ENCODE assay signal across 19 cellular contexts in genomic region chr10:36038316-36038715, GRCh38.
A peak's percentile ranks its signal among the peaks of the same experiment; 100 is the strongest.
DNase-seq lines count a peak whose midpoint lies in the region; ATAC-seq and TF ChIP-seq lines count a peak whose summit lies in the region.
"Had no signal": no experiment of that assay in that cellular context is flagged by ENCODE, and none has a peak within 500 bp of the region (broad histone marks: within the 10 kb centered on the region; RNA-seq: fewer than 3 reads in every experiment).

No MANE protein-coding gene starts in this region.

- no peaks in the 10 kb centered on the region for H3K36me3 Mint-ChIP-seq in nephron progenitor cell (ENCODE audit: low read depth)
- H3K36me3 Mint-ChIP-seq: CD14-positive monocyte had no signal

- DNase-seq in DMS 273 (lab: John Stamatoyannopoulos, UW; ENCODE audit: unreplicated experiment) = peak; percentile 93
- DNase-seq in GM12865 (ENCODE audit: low read depth) = peak; percentile 1
- DNase-seq in NCI-H446 treated with DMSO at 0.1 percent for 48 hours (lab: John Stamatoyannopoulos, UW) = peak; percentile 16
- DNase-seq in nephron progenitor cell = no peak
- no peak for DNase-seq in stimulated activated CD4-positive, alpha-beta T cell treated with anti-CD3 and anti-CD28 coated beads, Interleukin-15, amount 100 ng/mL, for 24 hours
- no peak for DNase-seq in T-helper 9 cell
- DNase-seq: DND-41, KG1, NCI-H1092 treated with DMSO at 0.1 percent for 48 hours, NCI-H1436 treated with DMSO at 0.1 percent for 48 hours, NCI-H2081, NCI-H2227 treated with DMSO at 0.1 percent for 48 hours, NCI-H526 treated with DMSO at 0.1 percent for 48 hours, Peyer's patch, SJCRH30, T1000 had no signal

- H3K27ac Mint-ChIP-seq in nephron progenitor cell = peak overlapping the region; percentile 57
- H3K27ac Mint-ChIP-seq: CD14-positive monocyte had no signal

- TF ChIP-seq CTCF in GM12865 (IDR thresholded peaks at IDR 0.05; ENCODE audit: insufficient read depth, low read depth, low read length, missing control alignments) = no peak
- TF ChIP-seq CTCF in nephron progenitor cell (IDR thresholded peaks at IDR 0.05) = no peak

- peaks cover 4% of the 10 kb centered on the region for H3K27me3 Mint-ChIP-seq in nephron progenitor cell (ENCODE audit: low read depth, poor library complexity)

- peaks cover 5% of the 10 kb centered on the region for H3K4me1 Mint-ChIP-seq in nephron progenitor cell
- H3K4me1 Mint-ChIP-seq: CD14-positive monocyte had no signal

- ATAC-seq in HG03469 (IDR thresholded peaks at IDR 0.05; ENCODE audit: unreplicated experiment) = no peak
- ATAC-seq: HCT116 had no signal

- H3K4me3 Mint-ChIP-seq in nephron progenitor cell = no peak overlapping the region
- H3K4me3 Mint-ChIP-seq: CD14-positive monocyte had no signal

- H3K9me3 Mint-ChIP-seq in nephron progenitor cell = peaks cover 6% of the 10 kb centered on the region

- no peak overlapping the region for H3K4me3 ChIP-seq in GM12865 (ENCODE audit: low read depth, low read length)
- H3K4me3 ChIP-seq: Peyer's patch, SJCRH30 had no signal

Comparison
In these comparisons a context has a peak if more than half of its experiments do, and no peak if none do; other contexts are left out.
1. DNase-seq: peak in DMS 273 (single experiment), GM12865 (single experiment) and NCI-H446 treated with DMSO at 0.1 percent for 48 hours (single experiment); none in nephron progenitor cell (single experiment), stimulated activated CD4-positive, alpha-beta T cell treated with anti-CD3 and anti-CD28 coated beads, Interleukin-15, amount 100 ng/mL, for 24 hours (single experiment) and T-helper 9 cell (single experiment).